ENCODE assay signal across 18 cellular contexts in the genomic region with DNA sequence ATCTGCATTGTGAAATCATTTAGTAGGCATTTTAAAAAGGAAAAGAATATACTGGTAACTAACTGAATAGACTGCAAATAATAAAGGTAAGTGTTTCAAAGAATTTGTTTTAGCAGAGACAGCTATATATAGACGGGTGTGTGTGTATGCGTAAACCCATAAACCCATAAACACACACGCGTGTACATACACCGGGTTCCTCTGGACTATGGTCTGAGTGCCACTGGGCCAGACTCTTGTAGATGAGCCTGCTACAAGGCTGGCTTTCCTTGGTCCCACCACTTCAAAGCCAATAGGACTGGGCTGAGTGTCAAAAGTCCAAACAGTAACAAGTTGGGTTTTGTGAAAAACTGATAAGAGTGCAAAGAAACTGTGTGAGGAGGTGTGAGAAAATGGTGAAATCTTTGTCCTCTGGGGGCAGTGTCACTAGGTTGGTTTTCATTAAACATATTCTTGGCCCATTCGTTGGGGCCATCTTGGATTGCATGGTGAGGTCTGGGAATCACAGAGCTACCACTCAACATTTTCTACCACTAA.
A peak's percentile ranks its signal among the peaks of the same experiment; 100 is the strongest.
DNase-seq lines count a peak whose midpoint lies in the region; TF ChIP-seq lines count a peak whose summit lies in the region.
"Had no signal": no experiment of that assay in that cellular context is flagged by ENCODE, and none has a peak within 500 bp of the region (broad histone marks: within the 10 kb centered on the region; RNA-seq: fewer than 3 reads in every experiment).

No MANE protein-coding gene starts in this region.

- H3K27ac ChIP-seq in 22Rv1 (no peak overlapping the region), mucosa of rectum (ENCODE audit: low read depth in 2 of 2, low read length in 2 of 2) (no peak overlapping the region)
- H3K27ac ChIP-seq: gastrocnemius medialis had no signal

- H3K9ac ChIP-seq in mucosa of rectum (ENCODE audit: low read depth in 1 of 2, low read length in 2 of 2) = no peak overlapping the region

- no peaks in the 10 kb centered on the region for H3K36me3 ChIP-seq in mucosa of rectum (ENCODE audit: control insufficient read depth in 2 of 2, insufficient read depth in 2 of 2, low read length in 2 of 2)
- H3K36me3 ChIP-seq: gastrocnemius medialis, MG63 had no signal

- no peaks in the 10 kb centered on the region for H3K27me3 ChIP-seq in mucosa of rectum (ENCODE audit: control insufficient read depth in 2 of 2, insufficient read depth in 2 of 2, low read length in 2 of 2)
- H3K27me3 ChIP-seq: gastrocnemius medialis, MG63 had no signal

- H3K4me1 ChIP-seq in mucosa of rectum (ENCODE audit: control insufficient read depth in 2 of 2, insufficient read depth in 2 of 2, low read length in 2 of 2) = peaks cover 13 to 20% of the 10 kb centered on the region in 2 donors

- no peaks in the 10 kb centered on the region for H3K9me3 ChIP-seq in mucosa of rectum (ENCODE audit: control insufficient read depth in 2 of 2, low read length in 2 of 2)
- H3K9me3 ChIP-seq: gastrocnemius medialis, MG63 had no signal

- H3K4me3 ChIP-seq in choroid plexus epithelial cell (ENCODE audit: low read depth, low read length) = no peak overlapping the region
- H3K4me3 ChIP-seq in mucosa of rectum (ENCODE audit: low read length in 2 of 2) = peak overlapping the region; percentile 26 to 35
- H3K4me3 ChIP-seq: gastrocnemius medialis, MG63 had no signal

- DNase-seq in HuH-7 (ENCODE audit: low spot score) (peak; percentile 36), choroid plexus epithelial cell (ENCODE audit: low read depth) (no peak), GDM1 (lab: John Stamatoyannopoulos, UW) (no peak), NCI-H2227 (lab: John Stamatoyannopoulos, UW; ENCODE audit: unreplicated experiment) (no peak), DMS79 (lab: John Stamatoyannopoulos, UW) (no peak)
- no peak for DNase-seq in activated naive CD4-positive, alpha-beta T cell (lab: John Stamatoyannopoulos, UW)
- DNase-seq: activated CD4-positive, alpha-beta T cell treated with anti-CD3 and anti-CD28 coated beads for 1 hour; activated CD8-positive, alpha-beta memory T cell treated with anti-CD3 and anti-CD28 coated beads, Interleukin-2, amount 50 U/mL, for 48 hours; activated naive CD4-positive, alpha-beta T cell treated with anti-CD3 and anti-CD28 coated beads for 36 hours; COR-L47; gastrocnemius medialis; MG63; NCI-H774; posterior cingulate gyrus; stimulated activated CD4-positive, alpha-beta T cell treated with anti-CD3 and anti-CD28 coated beads, Interleukin-15, amount 100 ng/mL, for 24 hours; T-helper 17 cell had no signal

- TF ChIP-seq CTCF in 22Rv1 (IDR thresholded peaks at IDR 0.05) (peak; percentile 52), choroid plexus epithelial cell (conservative IDR thresholded peaks at IDR 0.05; ENCODE audit: low read depth, low read length) (peak; percentile 2)
